8 cellular contexts compared by ENCODE assay signal in genomic region chr11:67428052-67429001, GRCh38. TPM values are rescaled to one million over a fixed set of nuclear protein-coding genes. Genes with fewer than 3 reads are reported as not detected.
DNase-seq lines count a peak whose midpoint lies in the region; ATAC-seq and TF ChIP-seq lines count a peak whose summit lies in the region.

Gene RPS6KB2, plus strand, starts transcription at chr11:67428494. Its CDS starts 52 bp downstream, at chr11:67428546.

- H3K4me3 ChIP-seq in AG04449 (ENCODE audit: low read depth, low read length) (peak within 1 kb of the TSS; percentile 97), spleen (peak within 1 kb of the TSS; percentile 72 to 96 (median 80))

- CTCF ChIA-PET in AG04449 (lab: Yijun Ruan, JAX): interaction anchor here (0.6 to 3.7 kb wide), 6 partner anchors 10 to 82 kb away, joined by 3 to 15 read pairs (median 4); partner anchors contain the start of gene PPP1CA

- H3K27me3 ChIP-seq in spleen (replicated peaks in 1 of 7): no peaks in the 10 kb centered on the region

- POLR2A ChIA-PET in AG04449 (lab: Yijun Ruan, JAX): interaction anchor here (1.3 kb wide), 1 partner anchor 27 kb away, joined by 3 read pairs; the partner anchor contains the start of gene PPP1CA

- no peaks in the 10 kb centered on the region for H3K9me3 ChIP-seq in spleen

- H3K27ac ChIP-seq in spleen: peak within 1 kb of the TSS; percentile 91 to 97 (median 94)

- intact Hi-C loops in spleen (cut with DNase I; ENCODE audit: low total_unique reads): no loop called here

- WGBS in spleen, 5 donors: 0 to 1% (median 0%) methylated on average over 58 to 68 of the region's 68 CpGs

- ATAC-seq in GM18909 (IDR thresholded peaks at IDR 0.05; ENCODE audit: poor library complexity, unreplicated experiment) (peak; percentile 84), HG03196 (IDR thresholded peaks at IDR 0.05; ENCODE audit: unreplicated experiment) (peak; percentile 81)

- TF ChIP-seq CTCF in AG04449 (IDR thresholded peaks at IDR 0.05; ENCODE audit: insufficient read depth, low read length, missing control alignments): no peak
- TF ChIP-seq CTCF in spleen (IDR thresholded peaks at IDR 0.05 in 8 of 11, conservative IDR thresholded peaks at IDR 0.05 in 3 of 11): peak in 4 of 11 experiments; percentile 17 to 33 (median 30)

- H3K36me3 ChIP-seq in spleen: peaks cover 0 to 42% (median 29%) of the 10 kb centered on the region in 6 donors

- H3K4me1 ChIP-seq in spleen: peaks cover 16 to 66% (median 44%) of the 10 kb centered on the region in 6 donors

- DNase-seq in AG04449 (ENCODE audit: low read depth, low spot score) (peak; percentile 80), NCI-H345 treated with DMSO at 0.1 percent for 48 hours (lab: John Stamatoyannopoulos, UW; ENCODE audit: unreplicated experiment) (peak; percentile 95), inferior parietal cortex (ENCODE audit: extremely low spot score) (peak; percentile 99), spleen (peak; percentile 100)
- peak; percentile 94 to 99 (median 98) for DNase-seq in activated CD4-positive, CD25-positive, alpha-beta regulatory T cell (lab: John Stamatoyannopoulos, UW)
- peak; percentile 97 for DNase-seq in central memory CD4-positive, alpha-beta T cell

- peak; percentile 85 to 95 (median 85) for TF ChIP-seq POLR2A in spleen (IDR thresholded peaks at IDR 0.05)

RNA-seq across cellular contexts. Expression of gene RPS6KB2, which starts in this region (rescaled TPM):
- 10 to 100 TPM; 51.5 to 65.4 (median 55.4) TPM for total RNA-seq in spleen
- polyA plus RNA-seq in spleen: 10 to 100 TPM; 39.5 to 95.0 (median 53.8) TPM

Comparison
In these comparisons a context has a peak if more than half of its experiments do, and no peak if none do; other contexts are left out.
1. Peak in every context shown above with its lines: DNase-seq, ATAC-seq, H3K4me3 ChIP-seq and H3K27ac ChIP-seq.